Comparison of ENCODE assay signal across 19 cellular contexts in the genomic region with DNA sequence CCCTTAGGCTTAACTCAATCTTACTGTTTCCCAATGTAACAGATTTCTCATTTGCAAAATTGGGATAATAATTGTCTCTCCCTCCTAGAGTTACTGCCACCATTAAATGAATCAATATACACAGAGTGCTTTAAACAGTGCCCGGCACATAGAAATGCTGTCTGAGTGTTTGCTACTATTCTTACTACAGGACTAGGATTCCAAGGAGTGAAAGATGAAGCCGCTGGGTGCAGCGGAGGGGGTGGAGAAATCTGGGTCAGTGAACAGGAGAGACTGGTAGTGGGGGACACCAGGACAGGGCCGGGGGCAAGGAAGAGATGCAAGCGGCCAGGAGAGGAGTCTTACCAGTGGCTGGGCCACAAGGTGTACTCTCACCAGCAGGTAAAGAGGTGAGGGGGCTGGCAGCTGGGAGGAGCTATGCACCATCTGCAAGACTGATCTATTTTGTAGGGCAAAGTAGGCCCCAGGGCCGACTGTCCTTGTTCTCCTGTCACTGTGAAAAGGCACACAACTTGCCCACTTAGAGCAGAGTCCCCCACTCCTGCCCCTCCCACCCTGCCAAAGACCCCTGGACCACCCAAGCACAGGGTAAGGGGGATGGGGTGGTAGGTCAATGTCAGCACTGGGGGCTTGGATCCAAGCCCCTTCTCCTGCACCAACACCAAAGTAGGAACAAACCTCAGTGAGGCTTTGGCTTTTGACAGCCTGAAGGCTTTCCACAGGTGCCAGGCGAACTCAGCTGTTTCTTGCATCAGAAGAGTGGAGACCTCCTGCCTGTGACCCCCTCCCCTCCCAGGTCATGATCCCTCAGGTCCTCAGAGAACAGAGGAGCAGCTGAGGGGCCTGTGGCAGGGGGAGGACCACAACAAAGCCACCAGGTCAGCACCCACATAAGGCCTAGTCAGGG. TPM values are rescaled to one million over a fixed set of nuclear protein-coding genes. Genes with fewer than 3 reads are reported as not detected.
A peak's percentile ranks its signal among the peaks of the same experiment; 100 is the strongest.
DNase-seq lines count a peak whose midpoint lies in the region; FAIRE-seq and TF ChIP-seq lines count a peak whose summit lies in the region.
"Had no signal": no experiment of that assay in that cellular context is flagged by ENCODE, and none has a peak within 500 bp of the region (broad histone marks: within the 10 kb centered on the region; RNA-seq: fewer than 3 reads in every experiment).

No MANE protein-coding gene starts in this region.

- CTCF ChIA-PET in H1 (lab: Charles Lee; ENCODE audit: partially characterized antibody), result interaction anchor here (0.7 to 18.9 kb wide), 16 partner anchors 10 to 378 kb away, joined by 3 to 345 read pairs (median 9); a partner anchor contains a TSS

- H3K56ac ChIP-seq in H1 (replicated peaks; ENCODE audit: insufficient read length, low read depth, low read length), result no peak overlapping the region

- H3K18ac ChIP-seq in H1 (ENCODE audit: extremely low read depth, low read length) (peak overlapping the region; percentile 32; the same call in 1 of the 2 replicates), neuronal stem cell (ENCODE audit: low read length) (peak overlapping the region; percentile 79)

- DNase-seq in activated effector memory CD4-positive, alpha-beta T cell treated with anti-CD3 and anti-CD28 coated beads, Interleukin-2, amount 50 U/mL, for 16 hours, result peak; percentile 56
- DNase-seq in activated effector memory CD4-positive, alpha-beta T cell treated with Interleukin-2 at 50 U/mL for 16 hours, result no peak
- DNase-seq in H1 (ENCODE audit: low read depth in 1 of 2, low spot score in 2 of 2), result no peak
- no peak for DNase-seq in neuronal stem cell (ENCODE audit: low spot score)
- no peak for DNase-seq in DMS53 treated with DMSO at 0.1 percent for 48 hours (lab: John Stamatoyannopoulos, UW; ENCODE audit: unreplicated experiment)
- no peak for DNase-seq in activated naive CD4-positive, alpha-beta T cell (lab: John Stamatoyannopoulos, UW)
- no peak for DNase-seq in small intestine
- DNase-seq: GOT3; IMR-90; NCI-H2029; NCI-H2171; NCI-H446 treated with DMSO at 0.1 percent for 48 hours; NK-92 treated with Interleukin-12 subunit alpha and Interleukin-12 subunit beta, amount 100 ng/mL, for 24 hours had no signal

- H4K20me1 ChIP-seq in H1 (replicated peaks in 1 of 2; ENCODE audit: control insufficient read depth in 1 of 2, insufficient read depth in 2 of 2, low read length in 2 of 2), result no peaks in the 10 kb centered on the region

- H3K4me1 ChIP-seq in H1 (replicated peaks in 1 of 4; ENCODE audit: control insufficient read depth in 3 of 4, insufficient read depth in 4 of 4, low read length in 3 of 4) (peaks cover 0 to 12% (median 8%) of the 10 kb centered on the region in 4 experiments; a peak in 5 of 7 replicates), neuronal stem cell (ENCODE audit: control insufficient read depth in 2 of 2, insufficient read depth in 1 of 2, low read depth in 1 of 2, low read length in 2 of 2) (peaks cover 11 to 17% of the 10 kb centered on the region in 2 donors), skeletal muscle tissue (ENCODE audit: control insufficient read depth in 3 of 3, insufficient read depth in 3 of 3, low read length in 3 of 3) (peaks cover 20 to 41% (median 24%) of the 10 kb centered on the region in 3 donors), small intestine (ENCODE audit: control insufficient read depth in 2 of 2, insufficient read depth in 1 of 2, low read depth in 1 of 2, low read length in 1 of 2) (no peaks in the 10 kb centered on the region)
- H3K4me1 ChIP-seq: SJSA1 had no signal

- H4K5ac ChIP-seq in H1 (ENCODE audit: insufficient read length, low read depth, low read length), result peak overlapping the region; percentile 25

- no peak for TF ChIP-seq POLR2A in H1 (IDR thresholded peaks at IDR 0.05; ENCODE audit: control extremely low read depth in 1 of 2, low read depth in 2 of 2, low read length in 2 of 2)

- H3K79me1 ChIP-seq in H1 (ENCODE audit: low read depth, low read length) (no peaks in the 10 kb centered on the region), neuronal stem cell (ENCODE audit: low read depth, low read length) (no peaks in the 10 kb centered on the region)

- H2BK5ac ChIP-seq in H1 (ENCODE audit: low read depth, low read length), result no peak overlapping the region
- peak overlapping the region; percentile 18 for H2BK5ac ChIP-seq in neuronal stem cell (ENCODE audit: low read length)

- H3K27me3 ChIP-seq in H1 (replicated peaks in 1 of 4; ENCODE audit: control insufficient read depth in 3 of 4, extremely low read depth in 1 of 4, insufficient read depth in 3 of 4, low read length in 3 of 4), result peaks cover 0 to 3% (median 0%) of the 10 kb centered on the region in 4 experiments; a peak in 1 of 7 replicates
- H3K27me3 ChIP-seq in neuronal stem cell (ENCODE audit: control insufficient read depth in 3 of 3, insufficient read depth in 3 of 3, low read depth in 1 of 3, low read length in 3 of 3), result peaks cover 0 to 13% (median 0%) of the 10 kb centered on the region in 3 experiments
- H3K27me3 ChIP-seq in skeletal muscle tissue (ENCODE audit: control insufficient read depth in 3 of 3, insufficient read depth in 3 of 3, low read length in 3 of 3), result no peaks in the 10 kb centered on the region
- H3K27me3 ChIP-seq in small intestine (ENCODE audit: control insufficient read depth in 2 of 2, insufficient read depth in 2 of 2, low read length in 2 of 2), result no peaks in the 10 kb centered on the region

- H3K36me3 ChIP-seq in H1 (ENCODE audit: control insufficient read depth in 2 of 4, insufficient read depth in 4 of 4, low read length in 3 of 4) (no peaks in the 10 kb centered on the region), neuronal stem cell (replicated peaks in 1 of 2; ENCODE audit: control insufficient read depth in 2 of 2, insufficient read depth in 2 of 2, low read length in 2 of 2) (no peaks in the 10 kb centered on the region), skeletal muscle tissue (ENCODE audit: control insufficient read depth in 3 of 3, insufficient read depth in 3 of 3, low read length in 3 of 3) (no peaks in the 10 kb centered on the region), small intestine (ENCODE audit: control insufficient read depth in 2 of 2, insufficient read depth in 2 of 2, low read length in 2 of 2) (no peaks in the 10 kb centered on the region)
- H3K36me3 ChIP-seq: SJSA1 had no signal

- H2BK12ac ChIP-seq in H1 (ENCODE audit: low read depth, low read length), result peak overlapping the region; percentile 10; the same call in 1 of the 2 replicates
- peak overlapping the region; percentile 33 for H2BK12ac ChIP-seq in neuronal stem cell (ENCODE audit: low read length)

- no peak for TF ChIP-seq CTCF in H1 (IDR thresholded peaks at IDR 0.05; ENCODE audit: control extremely low read depth in 1 of 3, insufficient read depth in 1 of 3, low read depth in 1 of 3, low read length in 3 of 3)

- H3K4me3 ChIP-seq in H1 (ENCODE audit: extremely low read depth in 1 of 4, insufficient read depth in 2 of 4, low read depth in 3 of 4, low read length in 4 of 4) (no peak overlapping the region), neuronal stem cell (ENCODE audit: low read length in 2 of 2) (no peak overlapping the region), skeletal muscle tissue (ENCODE audit: low read length in 3 of 3) (peak overlapping the region in 1 of 3 donors; percentile 20), small intestine (ENCODE audit: low read depth in 1 of 2, low read length in 2 of 2) (no peak overlapping the region)
- H3K4me3 ChIP-seq: SJSA1 had no signal

- no peak for TF ChIP-seq EP300 in H1 (IDR thresholded peaks at IDR 0.05; ENCODE audit: borderline replicate concordance in 1 of 2, low read depth in 2 of 2, low read length in 2 of 2)

- H4K8ac ChIP-seq in H1 (ENCODE audit: extremely low read depth, insufficient read depth, low read length) (no peak overlapping the region), neuronal stem cell (ENCODE audit: low read depth, low read length) (no peak overlapping the region)

- H3K4ac ChIP-seq in H1 (replicated peaks; ENCODE audit: insufficient read length, low read depth, low read length), result no peak overlapping the region
- H3K4ac ChIP-seq in neuronal stem cell (ENCODE audit: low read length), result no peak overlapping the region

- H3K27ac ChIP-seq in H1 (ENCODE audit: low read depth, low read length), result no peak overlapping the region
- no peak overlapping the region for H3K27ac ChIP-seq in neuronal stem cell (replicated peaks; ENCODE audit: low read length)
- no peak overlapping the region for H3K27ac ChIP-seq in skeletal muscle tissue (ENCODE audit: low read depth, low read length)
- H3K27ac ChIP-seq in small intestine (ENCODE audit: low read depth in 1 of 2, low read length in 1 of 2), result no peak overlapping the region
- H3K27ac ChIP-seq: 22Rv1, SJSA1 had no signal

- no peak overlapping the region for H3K9ac ChIP-seq in H1 (replicated peaks in 1 of 4; ENCODE audit: extremely low read depth in 1 of 4, low read depth in 3 of 4, low read length in 3 of 4)
- H3K9ac ChIP-seq in neuronal stem cell (ENCODE audit: low read depth, low read length, poor library complexity), result no peak overlapping the region
- H3K9ac ChIP-seq in skeletal muscle tissue (ENCODE audit: low read depth in 1 of 3, low read length in 3 of 3), result peak overlapping the region in 2 of 3 donors; percentile 12 to 55

- no peaks in the 10 kb centered on the region for H3K79me2 ChIP-seq in H1 (ENCODE audit: control insufficient read depth in 1 of 2, insufficient read depth in 2 of 2, low read length in 2 of 2)

- no peaks in the 10 kb centered on the region for H3K9me3 ChIP-seq in H1 (ENCODE audit: insufficient read depth in 2 of 2, low read depth in 1 of 2, low read length in 1 of 2)
- H3K9me3 ChIP-seq in neuronal stem cell (replicated peaks in 1 of 2; ENCODE audit: control insufficient read depth in 2 of 2, insufficient read depth in 1 of 2, low read depth in 1 of 2, low read length in 2 of 2), result no peaks in the 10 kb centered on the region
- no peaks in the 10 kb centered on the region for H3K9me3 ChIP-seq in skeletal muscle tissue (ENCODE audit: control insufficient read depth in 3 of 3, low read length in 3 of 3)
- no peaks in the 10 kb centered on the region for H3K9me3 ChIP-seq in small intestine (ENCODE audit: control insufficient read depth, low read depth)
- H3K9me3 ChIP-seq: SJSA1 had no signal

- WGBS in H1 (ENCODE audit: extremely low coverage in 1 of 2, insufficient coverage in 1 of 2, insufficient read length in 1 of 2, insufficient replicate concordance in 2 of 2, low coverage in 1 of 2, low lambda C conversion rate in 2 of 2, missing lambda C conversion rate in 1 of 2), 2 experiments, result 93% methylated on average over 6 of the region's 7 CpGs; no CpG with 5 or more reads in 1 of the 2 experiments
- no CpG with 5 or more reads among the region's 7 CpGs for WGBS in neuronal stem cell (ENCODE audit: extremely low coverage in 2 of 2, insufficient read length in 2 of 2, insufficient replicate concordance in 1 of 2), 2 donors
- WGBS in small intestine, 3 donors, result 88 to 97% (median 94%) methylated on average over 6 to 7 of the region's 7 CpGs

- H3K23me2 ChIP-seq in H1 (ENCODE audit: low read depth, low read length), result no peaks in the 10 kb centered on the region

- TF ChIP-seq RAD21 in H1 (IDR thresholded peaks at IDR 0.05 in 1 of 2, conservative IDR thresholded peaks at IDR 0.05 in 1 of 2; ENCODE audit: low read depth in 2 of 2, low read length in 2 of 2), result no peak

- H2AK5ac ChIP-seq in H1 (ENCODE audit: low read depth, low read length) (no peak overlapping the region), neuronal stem cell (ENCODE audit: low read depth, low read length) (peak overlapping the region; percentile 58)

- H2AFZ ChIP-seq in H1 (ENCODE audit: low read length), result 0 out of 2 replicates have a peak overlapping the region, but pooled peaks have one; percentile 40
- H2AFZ ChIP-seq in neuronal stem cell (ENCODE audit: low read length), result peak overlapping the region; percentile 43

- FAIRE-seq in H1 (lab: Jason Lieb, UNC), result no peak
- FAIRE-seq in small intestine (lab: Jason Lieb, UNC), result no peak

- no peak overlapping the region for H2BK20ac ChIP-seq in H1 (ENCODE audit: low read length)

- POLR2A ChIA-PET in H1 (lab: Charles Lee; ENCODE audit: partially characterized antibody), result interaction anchor here (1.0 kb wide), 1 partner anchor 9 kb away, joined by 4 read pairs; no protein-coding TSS in a partner anchor

- H4K91ac ChIP-seq in H1 (replicated peaks; ENCODE audit: insufficient read length, low read length), result no peak overlapping the region
- no peak overlapping the region for H4K91ac ChIP-seq in neuronal stem cell (ENCODE audit: low read depth, low read length, poor library complexity)

- H2BK15ac ChIP-seq in H1 (ENCODE audit: low read length) (no peak overlapping the region), neuronal stem cell (ENCODE audit: low read length) (no peak overlapping the region)

- H3K23ac ChIP-seq in H1 (ENCODE audit: insufficient read length) (no peak overlapping the region), neuronal stem cell (ENCODE audit: low read depth, low read length, poor library complexity) (no peak overlapping the region)

- H3K4me2 ChIP-seq in H1 (ENCODE audit: insufficient read depth in 1 of 2, low read depth in 2 of 2, low read length in 2 of 2) (no peak overlapping the region), neuronal stem cell (ENCODE audit: insufficient read depth, low read length, poor library complexity, severe bottlenecking) (no peak overlapping the region)

- H2BK120ac ChIP-seq in H1 (replicated peaks; ENCODE audit: low read depth, low read length), result no peak overlapping the region
- no peak overlapping the region for H2BK120ac ChIP-seq in neuronal stem cell (ENCODE audit: low read depth, low read length)

- H3K14ac ChIP-seq in H1 (ENCODE audit: insufficient read length) (no peak overlapping the region), neuronal stem cell (ENCODE audit: low read length) (peak overlapping the region; percentile 0)

RNA-seq across cellular contexts. Expression of a gene that starts 18.7 kb away (rescaled TPM):
- 0.34 and 0.69 TPM in 2 replicates for total RNA-seq in H1 (2021; fragmentation: NEBNext Ultra II Directional; extraction: Animal tissue kit (Norgen Biotek cat#: 25700))
- polyA plus RNA-seq in H1 (2011; rRNA removed) (1.0 and 2.4 TPM in 2 replicates), small intestine (1 to 10 TPM in 1 of 3 donors, not detected in 2; 1.3 TPM)
- 0.85 TPM for polyA plus RNA-seq in H1 (2011; cell fraction: cytosol; rRNA removed)
- 2.1 TPM for polyA plus RNA-seq in H1 (2011; cell fraction: nucleus; rRNA removed)
- polyA plus RNA-seq in H1 (2012, experiment 1 of 2), result 0.40 to 1.2 TPM (median 0.82 TPM) in 4 replicates
- 0.54 TPM for polyA plus RNA-seq in H1 (2012, experiment 2 of 2)
- 1.1 TPM for polyA plus RNA-seq in H1 (2013, experiment 1 of 2)
- polyA plus RNA-seq in H1 (2013, experiment 2 of 2), result 1.2 TPM
- polyA minus RNA-seq in H1 (2011; rRNA and poly(A)+ RNA removed), result 0.47 TPM in 1 of 2 replicates, not detected in the other
- polyA minus RNA-seq in H1 (2011; cell fraction: cytosol; rRNA and poly(A)+ RNA removed), result 1.2 TPM
- 2.0 TPM for polyA minus RNA-seq in H1 (2011; cell fraction: nucleus; rRNA and poly(A)+ RNA removed)
- 1.2 TPM for polyA plus RNA-seq in neuronal stem cell (2013, experiment 1 of 2)
- polyA plus RNA-seq in neuronal stem cell (2013, experiment 2 of 2), result 1.4 TPM
- total RNA-seq in skeletal muscle tissue, result 6.8 TPM
- total RNA-seq: HT-29, IMR-90, OCI-LY7, SJSA1 had no signal
- polyA plus RNA-seq: AG04450, IMR-90 had no signal

RNA-seq across cellular contexts. Expression of a gene that starts 29.6 kb away (rescaled TPM):
- 44.0 and 45.8 TPM in 2 replicates for total RNA-seq in H1 (2021; fragmentation: NEBNext Ultra II Directional; extraction: Animal tissue kit (Norgen Biotek cat#: 25700))
- polyA plus RNA-seq in H1 (2011; rRNA removed) (45.8 and 65.7 TPM in 2 replicates), small intestine (10 to 100 TPM in 2 of 3 donors, 1 to 10 TPM in 1; 4.5 to 19.0 (median 11.3) TPM)
- polyA plus RNA-seq in H1 (2011; cell fraction: cytosol; rRNA removed), result 43.6 TPM
- 114 TPM for polyA plus RNA-seq in H1 (2011; cell fraction: nucleus; rRNA removed)
- polyA plus RNA-seq in H1 (2012, experiment 1 of 2), result 25.6 to 53.4 TPM (median 41.9 TPM) in 4 replicates
- 34.0 TPM for polyA plus RNA-seq in H1 (2012, experiment 2 of 2)
- 24.3 TPM for polyA plus RNA-seq in H1 (2013, experiment 1 of 2)
- polyA plus RNA-seq in H1 (2013, experiment 2 of 2), result 24.7 TPM
- 45.8 and 49.4 TPM in 2 replicates for polyA minus RNA-seq in H1 (2011; rRNA and poly(A)+ RNA removed)
- polyA minus RNA-seq in H1 (2011; cell fraction: cytosol; rRNA and poly(A)+ RNA removed), result 24.7 TPM
- polyA minus RNA-seq in H1 (2011; cell fraction: nucleus; rRNA and poly(A)+ RNA removed), result 44.8 TPM
- 39.6 TPM for polyA plus RNA-seq in neuronal stem cell (2013, experiment 1 of 2)
- polyA plus RNA-seq in neuronal stem cell (2013, experiment 2 of 2), result 38.1 TPM
- total RNA-seq in skeletal muscle tissue, result 10.4 TPM

RNA-seq across cellular contexts. Expression of a gene that starts 36.4 kb away (rescaled TPM):
- 65.3 and 68.0 TPM in 2 replicates for total RNA-seq in H1 (2021; fragmentation: NEBNext Ultra II Directional; extraction: Animal tissue kit (Norgen Biotek cat#: 25700))
- polyA plus RNA-seq in H1 (2011; rRNA removed), result 9.6 and 12.8 TPM in 2 replicates
- polyA plus RNA-seq in H1 (2011; cell fraction: cytosol; rRNA removed), result 22.5 TPM
- polyA plus RNA-seq in H1 (2011; cell fraction: nucleus; rRNA removed), result 29.4 TPM
- 42.6 to 66.7 TPM (median 46.6 TPM) in 4 replicates for polyA plus RNA-seq in H1 (2012, experiment 1 of 2)
- polyA plus RNA-seq in H1 (2012, experiment 2 of 2), result 5.3 TPM
- polyA plus RNA-seq in H1 (2013, experiment 1 of 2), result 33.8 TPM
- 32.7 TPM for polyA plus RNA-seq in H1 (2013, experiment 2 of 2)
- 15.3 and 17.3 TPM in 2 replicates for polyA minus RNA-seq in H1 (2011; rRNA and poly(A)+ RNA removed)
- polyA minus RNA-seq in H1 (2011; cell fraction: cytosol; rRNA and poly(A)+ RNA removed), result 27.2 TPM
- polyA minus RNA-seq in H1 (2011; cell fraction: nucleus; rRNA and poly(A)+ RNA removed), result 21.5 TPM
- 28.9 TPM for polyA plus RNA-seq in neuronal stem cell (2013, experiment 1 of 2)
- polyA plus RNA-seq in neuronal stem cell (2013, experiment 2 of 2), result 28.7 TPM
- total RNA-seq in skeletal muscle tissue, result 7.3 TPM
- 10 to 100 TPM; 11.2 to 15.1 (median 14.1) TPM for polyA plus RNA-seq in small intestine

Comparison
In these comparisons a context has a peak if more than half of its experiments do, and no peak if none do; other contexts are left out.
1. H3K9ac ChIP-seq: peak in skeletal muscle tissue (2 of 3); none in H1 (0 of 4) and neuronal stem cell (single experiment).